In genomic region chr11:17813391-17814059, GRCh38 we compare ENCODE assay signal across 18 cellular contexts.
DNase-seq lines count a peak whose midpoint lies in the region; ATAC-seq and TF ChIP-seq lines count a peak whose summit lies in the region.
"Had no signal": no experiment of that assay in that cellular context is flagged by ENCODE, and none has a peak within 500 bp of the region (broad histone marks: within the 10 kb centered on the region; RNA-seq: fewer than 3 reads in every experiment).

No MANE protein-coding gene starts in this region.

- in situ Hi-C loops in astrocyte of the cerebellum (cut with HindIII; ENCODE audit: low sequenced_read_pairs), result no loop called here

- no peak overlapping the region for H2BK12ac ChIP-seq in H9 (ENCODE audit: insufficient read length, low read depth, low read length)

- no peak overlapping the region for H3K14ac ChIP-seq in H9 (ENCODE audit: insufficient read depth, low read length)

- no peak overlapping the region for H3K4me3 Mint-ChIP-seq in H9
- H3K4me3 Mint-ChIP-seq: activated CD4-positive, alpha-beta T cell treated with anti-CD3 and anti-CD28 coated beads, Interleukin-2, amount 10 ng/mL, durations not matched to agents 24 days and 14 days had no signal

- no peaks in the 10 kb centered on the region for H4K20me1 ChIP-seq in H9 (ENCODE audit: control insufficient read depth, insufficient read depth, insufficient read length)

- peak overlapping the region in 3 of 4 donors; percentile 49 to 54 (median 50) for H3K27ac ChIP-seq in sigmoid colon
- H3K27ac ChIP-seq in H9 (ENCODE audit: insufficient read length, low read depth, low read length), result no peak overlapping the region
- H3K27ac ChIP-seq: ovary had no signal

- H3K23ac ChIP-seq in H9 (ENCODE audit: insufficient read length, low read depth, low read length), result no peak overlapping the region

- H2BK20ac ChIP-seq in H9 (ENCODE audit: low read depth, low read length, poor library complexity, severe bottlenecking), result no peak overlapping the region

- no peaks in the 10 kb centered on the region for H3K79me1 ChIP-seq in H9 (ENCODE audit: insufficient read depth, low read depth, low read length, poor library complexity, severe bottlenecking)

- no peak overlapping the region for H3K9ac ChIP-seq in H9 (ENCODE audit: extremely low read depth, insufficient read length, low read length)

- no peak overlapping the region for H3K4ac ChIP-seq in H9 (ENCODE audit: low read depth, low read length)

- no peak overlapping the region for H3T11ph ChIP-seq in H9 (ENCODE audit: low read length)

- H3K79me2 ChIP-seq in H9 (ENCODE audit: insufficient read depth, low read length), result no peaks in the 10 kb centered on the region

- H3K4me1 ChIP-seq in sigmoid colon (peaks cover 0 to 61% (median 37%) of the 10 kb centered on the region in 4 donors), H9 (ENCODE audit: insufficient read depth, low read length) (no peaks in the 10 kb centered on the region; the same call in 1 of the 2 replicates)

- no peak overlapping the region for H4K91ac ChIP-seq in H9 (ENCODE audit: insufficient read length, low read depth, low read length)

- H3K4me1 Mint-ChIP-seq in H9, result no peaks in the 10 kb centered on the region
- H3K4me1 Mint-ChIP-seq: activated CD4-positive, alpha-beta T cell treated with anti-CD3 and anti-CD28 coated beads, Interleukin-2, amount 10 ng/mL, durations not matched to agents 24 days and 14 days had no signal

- H3K23me2 ChIP-seq in H9 (ENCODE audit: insufficient read length, low read depth, low read length, poor library complexity, severe bottlenecking), result no peaks in the 10 kb centered on the region

- H3K27me3 Mint-ChIP-seq in H9 (ENCODE audit: low read depth), result no peaks in the 10 kb centered on the region
- H3K27me3 Mint-ChIP-seq: activated CD4-positive, alpha-beta T cell treated with anti-CD3 and anti-CD28 coated beads, Interleukin-2, amount 10 ng/mL, durations not matched to agents 24 days and 14 days had no signal

- H3K4me2 ChIP-seq in H9 (ENCODE audit: insufficient read depth, insufficient read length, low read length), result no peak overlapping the region
- H3K4me2 ChIP-seq: smooth muscle cell had no signal

- TF ChIP-seq CTCF in astrocyte of the cerebellum (IDR thresholded peaks at IDR 0.05; ENCODE audit: low read depth, low read length, missing control alignments) (no peak), sigmoid colon (IDR thresholded peaks at IDR 0.05) (no peak), H9 (conservative IDR thresholded peaks at IDR 0.05) (no peak)

- WGBS in sigmoid colon, 2 donors, result 86 to 93% methylated on average over 2 of the region's 2 CpGs
- no CpG with 5 or more reads among the region's 2 CpGs for WGBS in H9 (ENCODE audit: extremely low coverage, insufficient read length, low lambda C conversion rate)

- H3K27me3 ChIP-seq in sigmoid colon (no peaks in the 10 kb centered on the region), H9 (ENCODE audit: insufficient read depth, low read length) (no peaks in the 10 kb centered on the region)
- H3K27me3 ChIP-seq: ovary had no signal

- no peak for TF ChIP-seq EP300 in sigmoid colon (IDR thresholded peaks at IDR 0.05)

- H2BK5ac ChIP-seq in H9 (ENCODE audit: insufficient read length, low read length), result no peak overlapping the region

- no peaks in the 10 kb centered on the region for H3K9me3 Mint-ChIP-seq in H9
- H3K9me3 Mint-ChIP-seq: activated CD4-positive, alpha-beta T cell treated with anti-CD3 and anti-CD28 coated beads, Interleukin-2, amount 10 ng/mL, durations not matched to agents 24 days and 14 days had no signal

- H2BK15ac ChIP-seq in H9 (ENCODE audit: low read depth, low read length), result no peak overlapping the region

- H3K36me3 Mint-ChIP-seq in H9 (ENCODE audit: insufficient read depth in 1 of 3, low read depth in 3 of 3), result no peaks in the 10 kb centered on the region

- ATAC-seq in Right ventricle myocardium superior (ENCODE audit: poor library complexity), result no peak

- intact Hi-C loops in sigmoid colon (cut with DNase I) (no loop called here), Right ventricle myocardium superior (cut with DNase I) (no loop called here)

- H3K18ac ChIP-seq in H9 (ENCODE audit: insufficient read length, low read depth, low read length), result no peak overlapping the region

- DNase-seq in NCI-H226 (peak; percentile 74), astrocyte of the cerebellum (ENCODE audit: low read depth) (peak; percentile 64), islet precursor cell (peak; percentile 60), sigmoid colon (no peak), NCI-H1694 (lab: John Stamatoyannopoulos, UW) (no peak), H9 (no peak), Right ventricle myocardium superior (no peak), NCI-H748 (lab: John Stamatoyannopoulos, UW; ENCODE audit: unreplicated experiment) (no peak)
- DNase-seq: activated CD4-positive, alpha-beta T cell treated with anti-CD3 and anti-CD28 coated beads, Interleukin-2, amount 10 ng/mL, durations not matched to agents 24 days and 14 days; activated naive CD4-positive, alpha-beta T cell treated with Interleukin-2 at 50 U/mL for 16 hours; activated T-cell treated with anti-CD3 and anti-CD28 coated beads for 4 hours; erythroblast; HCEC 1CT; Karpas-422; NCI-H82; ovary; stimulated activated CD4-positive, alpha-beta T cell treated with anti-CD3 and anti-CD28 coated beads, Interleukin-4, amount 100 ng/mL, for 24 hours had no signal

- H3K9me3 ChIP-seq in sigmoid colon (no peaks in the 10 kb centered on the region), H9 (ENCODE audit: control insufficient read depth, low read depth, low read length) (no peaks in the 10 kb centered on the region)
- H3K9me3 ChIP-seq: ovary had no signal

- H3K56ac ChIP-seq in H9 (ENCODE audit: insufficient read length, low read depth, low read length), result no peak overlapping the region

- no peaks in the 10 kb centered on the region for H3K36me3 ChIP-seq in sigmoid colon
- H3K36me3 ChIP-seq: ovary had no signal

- H2AK5ac ChIP-seq in H9 (ENCODE audit: insufficient read length, low read length), result no peak overlapping the region

- no peak overlapping the region for H3K4me3 ChIP-seq in astrocyte of the cerebellum (ENCODE audit: low read depth, low read length)
- no peak overlapping the region for H3K4me3 ChIP-seq in sigmoid colon
- H3K4me3 ChIP-seq: ovary, smooth muscle cell had no signal

- TF ChIP-seq POLR2A in sigmoid colon (IDR thresholded peaks at IDR 0.05), result no peak

- H3K27ac Mint-ChIP-seq in H9, result no peak overlapping the region
- H3K27ac Mint-ChIP-seq: activated CD4-positive, alpha-beta T cell treated with anti-CD3 and anti-CD28 coated beads, Interleukin-2, amount 10 ng/mL, durations not matched to agents 24 days and 14 days had no signal

- no peak overlapping the region for H4K5ac ChIP-seq in H9 (ENCODE audit: insufficient read length, low read depth, low read length)

- H2AFZ ChIP-seq in H9 (ENCODE audit: low read length), result no peak overlapping the region

- H4K8ac ChIP-seq in H9 (replicated peaks; ENCODE audit: insufficient read length, low read depth, low read length), result no peak overlapping the region

- no peak overlapping the region for H2BK120ac ChIP-seq in H9 (ENCODE audit: low read depth, low read length, poor library complexity, severe bottlenecking)

Comparison
In these comparisons a context has a peak if more than half of its experiments do, and no peak if none do; other contexts are left out.
1. DNase-seq: peak in NCI-H226 (single experiment), astrocyte of the cerebellum (single experiment) and islet precursor cell (single experiment); none in sigmoid colon (single experiment), NCI-H1694 (single experiment), H9 (single experiment), Right ventricle myocardium superior (single experiment) and NCI-H748 (single experiment).